12 cellular contexts compared by ENCODE assay signal in genomic region chr2:24825883-24826800, GRCh38. TPM values are rescaled to one million over a fixed set of nuclear protein-coding genes. Genes with fewer than 3 reads are reported as not detected.
DNase-seq lines count a peak whose midpoint lies in the region; ATAC-seq and TF ChIP-seq lines count a peak whose summit lies in the region.
"Had no signal": no experiment of that assay in that cellular context is flagged by ENCODE, and none has a peak within 500 bp of the region (broad histone marks: within the 10 kb centered on the region; RNA-seq: fewer than 3 reads in every experiment).

No MANE protein-coding gene starts in this region.

- no peak for ATAC-seq in left lobe of liver
- ATAC-seq in foreskin keratinocyte = no peak

- H3K36me3 Mint-ChIP-seq in activated T-helper 2 cell treated with anti-CD3 and anti-CD28 coated beads, Interferon-gamma antibody, Interleukin-2, Interleukin-4, amounts not matched to agents 10 μg/mL and 5 μg/mL and 100 μg/mL, durations not matched to agents 14 hours and 24 hours and 36 hours (ENCODE audit: low read depth) = peaks cover 63% of the 10 kb centered on the region

- peaks cover 0 to 29% (median 19%) of the 10 kb centered on the region in 10 experiments; a peak in 18 of 20 replicates for H3K4me1 ChIP-seq in BLaER1 treated with 17β-estradiol and CSF1 and Interleukin-3, amounts not matched to agents 10 nM and 100 nM
- H3K4me1 ChIP-seq in foreskin keratinocyte = no peaks in the 10 kb centered on the region

- H3K9ac ChIP-seq in BLaER1 treated with 17β-estradiol and CSF1 and Interleukin-3, amounts not matched to agents 10 nM and 100 nM = peak overlapping the region in 2 of 11 experiments; percentile 2 to 29; a peak in 1 of 22 replicates
- H3K9ac ChIP-seq: neural progenitor cell had no signal

- peaks cover 21% of the 10 kb centered on the region for H3K4me1 Mint-ChIP-seq in activated T-helper 2 cell treated with anti-CD3 and anti-CD28 coated beads, Interferon-gamma antibody, Interleukin-2, Interleukin-4, amounts not matched to agents 10 μg/mL and 5 μg/mL and 100 μg/mL, durations not matched to agents 14 hours and 24 hours and 36 hours (ENCODE audit: low read depth)

- H3K27ac ChIP-seq in BLaER1 treated with 17β-estradiol and CSF1 and Interleukin-3, amounts not matched to agents 10 nM and 100 nM = peak overlapping the region in 2 of 11 experiments; percentile 9 to 23; a peak in 2 of 22 replicates
- no peak overlapping the region for H3K27ac ChIP-seq in foreskin keratinocyte
- H3K27ac ChIP-seq: neural progenitor cell had no signal

- TF ChIP-seq CTCF in GM20000 (IDR thresholded peaks at IDR 0.05; ENCODE audit: extremely low read depth, missing control alignments) (no peak), foreskin keratinocyte (conservative IDR thresholded peaks at IDR 0.05) (no peak)

- H3K9me3 ChIP-seq in BLaER1 treated with 17β-estradiol and CSF1 and Interleukin-3, amounts not matched to agents 10 nM and 100 nM (replicated peaks in 1 of 11) = no peaks in the 10 kb centered on the region
- H3K9me3 ChIP-seq: transverse colon had no signal

- peak overlapping the region in 9 of 11 experiments; percentile 5 to 38 (median 25); a peak in 8 of 22 replicates for H3K4me2 ChIP-seq in BLaER1 treated with 17β-estradiol and CSF1 and Interleukin-3, amounts not matched to agents 10 nM and 100 nM
- H3K4me2 ChIP-seq: neural progenitor cell had no signal

- no peaks in the 10 kb centered on the region for H3K27me3 Mint-ChIP-seq in activated T-helper 2 cell treated with anti-CD3 and anti-CD28 coated beads, Interferon-gamma antibody, Interleukin-2, Interleukin-4, amounts not matched to agents 10 μg/mL and 5 μg/mL and 100 μg/mL, durations not matched to agents 14 hours and 24 hours and 36 hours (ENCODE audit: low read depth)

- H3K36me3 ChIP-seq in BLaER1 treated with 17β-estradiol and CSF1 and Interleukin-3, amounts not matched to agents 10 nM and 100 nM = peaks cover 36 to 67% (median 59%) of the 10 kb centered on the region in 11 experiments
- H3K36me3 ChIP-seq: neural progenitor cell had no signal

- intact Hi-C loops in activated T-helper 2 cell treated with anti-CD3 and anti-CD28 coated beads, Interferon-gamma antibody, Interleukin-2, Interleukin-4, amounts not matched to agents 10 μg/mL and 5 μg/mL and 100 μg/mL, durations not matched to agents 14 hours and 24 hours and 36 hours (cut with micrococcal nuclease) = loop anchor here (1.0 to 5.0 kb wide), 3 partner anchors 33 to 249 kb away; partner anchors contain the start of genes CENPO and PTRHD1

- no peaks in the 10 kb centered on the region for H3K27me3 ChIP-seq in BLaER1 treated with 17β-estradiol and CSF1 and Interleukin-3, amounts not matched to agents 10 nM and 100 nM
- H3K27me3 ChIP-seq in foreskin keratinocyte = no peaks in the 10 kb centered on the region
- H3K27me3 ChIP-seq: neural progenitor cell, transverse colon had no signal

- H3K4me3 Mint-ChIP-seq in activated T-helper 2 cell treated with anti-CD3 and anti-CD28 coated beads, Interferon-gamma antibody, Interleukin-2, Interleukin-4, amounts not matched to agents 10 μg/mL and 5 μg/mL and 100 μg/mL, durations not matched to agents 14 hours and 24 hours and 36 hours (ENCODE audit: low read depth) = no peak overlapping the region
- H3K4me3 Mint-ChIP-seq: neural progenitor cell had no signal

- H4K20me1 ChIP-seq in BLaER1 treated with 17β-estradiol and CSF1 and Interleukin-3, amounts not matched to agents 10 nM and 100 nM = peaks cover 0 to 35% (median 7%) of the 10 kb centered on the region in 11 experiments; a peak in 12 of 22 replicates

- H3K27ac Mint-ChIP-seq in activated T-helper 2 cell treated with anti-CD3 and anti-CD28 coated beads, Interferon-gamma antibody, Interleukin-2, Interleukin-4, amounts not matched to agents 10 μg/mL and 5 μg/mL and 100 μg/mL, durations not matched to agents 14 hours and 24 hours and 36 hours = peak overlapping the region; percentile 93
- H3K27ac Mint-ChIP-seq: neural progenitor cell had no signal

- peak; percentile 7 for DNase-seq in GM20000 (ENCODE audit: low spot score)
- no peak for DNase-seq in activated T-helper 2 cell treated with anti-CD3 and anti-CD28 coated beads, Interferon-gamma antibody, Interleukin-2, Interleukin-4, amounts not matched to agents 10 μg/mL and 5 μg/mL and 100 μg/mL, durations not matched to agents 14 hours and 24 hours and 36 hours (ENCODE audit: low spot score)
- peak; percentile 29 for DNase-seq in left lobe of liver (ENCODE audit: low spot score)
- DNase-seq in foreskin keratinocyte = no peak
- no peak for DNase-seq in SKM-1 treated with dmso at 0.1 percent for 144 hours (lab: John Stamatoyannopoulos, UW; ENCODE audit: unreplicated experiment)
- DNase-seq in GDM1 (lab: John Stamatoyannopoulos, UW) = no peak
- no peak for DNase-seq in hippocampal formation (lab: John Stamatoyannopoulos, UW)
- DNase-seq: cortex of kidney, NCI-H1417, transverse colon had no signal

- H3K9me3 Mint-ChIP-seq in activated T-helper 2 cell treated with anti-CD3 and anti-CD28 coated beads, Interferon-gamma antibody, Interleukin-2, Interleukin-4, amounts not matched to agents 10 μg/mL and 5 μg/mL and 100 μg/mL, durations not matched to agents 14 hours and 24 hours and 36 hours = no peaks in the 10 kb centered on the region
- H3K9me3 Mint-ChIP-seq: neural progenitor cell had no signal

- H3K4me3 ChIP-seq in BLaER1 treated with 17β-estradiol and CSF1 and Interleukin-3, amounts not matched to agents 10 nM and 100 nM = no peak overlapping the region
- H3K4me3 ChIP-seq: neural progenitor cell, transverse colon had no signal

RNA-seq across cellular contexts. Expression of gene CENPO, which starts 32.9 kb away (rescaled TPM):
- total RNA-seq in activated T-helper 2 cell treated with anti-CD3 and anti-CD28 coated beads, Interferon-gamma antibody, Interleukin-2, Interleukin-4, amounts not matched to agents 10 μg/mL and 5 μg/mL and 100 μg/mL, durations not matched to agents 14 hours and 24 hours and 36 hours = 41.8 and 46.4 TPM in 2 replicates
- total RNA-seq in left lobe of liver (2.0 TPM), foreskin keratinocyte (29.8 and 31.2 TPM in 2 replicates)
- 16.9 and 21.7 TPM in 2 replicates for polyA plus RNA-seq in foreskin keratinocyte

RNA-seq across cellular contexts. Expression of gene PTRHD1, which starts 33.0 kb away (rescaled TPM):
- 25.9 and 26.6 TPM in 2 replicates for total RNA-seq in activated T-helper 2 cell treated with anti-CD3 and anti-CD28 coated beads, Interferon-gamma antibody, Interleukin-2, Interleukin-4, amounts not matched to agents 10 μg/mL and 5 μg/mL and 100 μg/mL, durations not matched to agents 14 hours and 24 hours and 36 hours
- 13.4 TPM for total RNA-seq in left lobe of liver
- total RNA-seq in foreskin keratinocyte = 17.6 and 17.8 TPM in 2 replicates
- 34.6 and 35.4 TPM in 2 replicates for polyA plus RNA-seq in foreskin keratinocyte

Comparison
In these comparisons a context has a peak if more than half of its experiments do, and no peak if none do; other contexts are left out.
1. DNase-seq: peak in GM20000 (single experiment) and left lobe of liver (single experiment); none in activated T-helper 2 cell treated with anti-CD3 and anti-CD28 coated beads, Interferon-gamma antibody, Interleukin-2, Interleukin-4, amounts not matched to agents 10 μg/mL and 5 μg/mL and 100 μg/mL, durations not matched to agents 14 hours and 24 hours and 36 hours (single experiment), foreskin keratinocyte (0 of 2), SKM-1 treated with dmso at 0.1 percent for 144 hours (single experiment), GDM1 (single experiment) and hippocampal formation (0 of 2).
2. RNA of gene CENPO, which starts 32.9 kb away (total RNA-seq): 41.8 to 46.4 TPM in activated T-helper 2 cell treated with anti-CD3 and anti-CD28 coated beads, Interferon-gamma antibody, Interleukin-2, Interleukin-4, amounts not matched to agents 10 μg/mL and 5 μg/mL and 100 μg/mL, durations not matched to agents 14 hours and 24 hours and 36 hours and 29.8 to 31.2 TPM in foreskin keratinocyte; 2.0 TPM in left lobe of liver (single experiment); every median in the first group is over 10 times any median in the second.